Comparison of ENCODE assay signal across 10 cellular contexts in the genomic region with DNA sequence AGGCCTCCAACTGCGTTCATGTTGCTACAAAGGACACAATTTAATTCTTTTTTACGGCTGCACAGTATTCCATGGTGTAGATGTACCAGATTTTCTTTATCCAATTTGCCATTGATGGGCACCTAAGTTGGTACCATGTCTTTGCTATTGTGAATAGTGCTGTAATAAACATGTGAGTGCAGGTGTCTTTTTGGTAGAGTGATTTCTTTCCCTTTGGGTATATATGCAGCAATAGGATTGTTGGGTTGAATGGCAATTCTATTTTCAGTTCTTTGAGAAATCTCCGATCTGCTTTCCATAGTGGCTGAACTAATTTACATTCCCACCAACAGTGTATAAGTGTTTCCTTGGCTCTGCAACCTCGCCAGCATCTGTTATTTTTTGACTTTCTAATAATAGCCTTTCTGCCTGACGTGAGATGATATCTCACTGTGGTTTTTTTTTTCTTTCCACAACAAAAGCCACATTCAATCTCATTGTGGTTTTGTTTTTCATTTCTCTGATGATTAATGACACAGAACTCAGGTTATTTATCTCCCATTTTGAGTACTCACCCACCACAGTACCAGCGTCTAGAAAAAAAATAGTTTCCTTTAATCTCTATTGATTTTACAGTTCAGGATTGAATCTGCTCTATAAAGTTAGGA. TPM values are rescaled to one million over a fixed set of nuclear protein-coding genes. Genes with fewer than 3 reads are reported as not detected.
DNase-seq lines count a peak whose midpoint lies in the region; ATAC-seq, FAIRE-seq and TF ChIP-seq lines count a peak whose summit lies in the region.
"Had no signal": no experiment of that assay in that cellular context is flagged by ENCODE, and none has a peak within 500 bp of the region (broad histone marks: within the 10 kb centered on the region; RNA-seq: fewer than 3 reads in every experiment).

No MANE protein-coding gene starts in this region.

- H3K4me1 Mint-ChIP-seq in activated naive CD4-positive, alpha-beta T cell treated with anti-CD3 and anti-CD28 coated beads, Interleukin-2, amount 50 U/mL, for 24 hours: peaks cover 15% of the 10 kb centered on the region

- TF ChIP-seq CTCF in mucosa of descending colon (IDR thresholded peaks at IDR 0.05): no peak

- H3K27me3 ChIP-seq in SJCRH30: no peaks in the 10 kb centered on the region

- H3K4me3 Mint-ChIP-seq in activated naive CD4-positive, alpha-beta T cell treated with anti-CD3 and anti-CD28 coated beads, Interleukin-2, amount 50 U/mL, for 24 hours: peak overlapping the region; percentile 26

- H3K9me3 ChIP-seq in SJCRH30 (replicated peaks): no peaks in the 10 kb centered on the region
- no peaks in the 10 kb centered on the region for H3K9me3 ChIP-seq in mucosa of descending colon

- peak overlapping the region; percentile 85 for H3K27ac Mint-ChIP-seq in activated naive CD4-positive, alpha-beta T cell treated with anti-CD3 and anti-CD28 coated beads, Interleukin-2, amount 50 U/mL, for 24 hours

- peaks cover 37% of the 10 kb centered on the region for H3K4me1 ChIP-seq in SJCRH30
- H3K4me1 ChIP-seq in mucosa of descending colon (ENCODE audit: low read depth): no peaks in the 10 kb centered on the region

- no peaks in the 10 kb centered on the region for H3K27me3 Mint-ChIP-seq in activated naive CD4-positive, alpha-beta T cell treated with anti-CD3 and anti-CD28 coated beads, Interleukin-2, amount 50 U/mL, for 24 hours

- no peak for FAIRE-seq in urothelium cell line (lab: Jason Lieb, UNC)

- no peak overlapping the region for H3K4me3 ChIP-seq in SJCRH30
- no peak overlapping the region for H3K4me3 ChIP-seq in mucosa of descending colon

- H3K36me3 Mint-ChIP-seq in activated naive CD4-positive, alpha-beta T cell treated with anti-CD3 and anti-CD28 coated beads, Interleukin-2, amount 50 U/mL, for 24 hours: peaks cover 7% of the 10 kb centered on the region

- H3K36me3 ChIP-seq in SJCRH30: 0 out of 2 replicates have a peak, but pooled peaks cover 2% of the 10 kb centered on the region
- H3K36me3 ChIP-seq in mucosa of descending colon (ENCODE audit: low read depth): no peaks in the 10 kb centered on the region

- no peak for DNase-seq in activated naive CD4-positive, alpha-beta T cell (lab: John Stamatoyannopoulos, UW)
- DNase-seq in SJCRH30 (peak; percentile 21 to 50), urothelium cell line (ENCODE audit: low spot score) (peak; percentile 20), NCI-H82 (lab: John Stamatoyannopoulos, UW) (no peak), mucosa of descending colon (no peak), nucleus accumbens (lab: John Stamatoyannopoulos, UW) (no peak)
- DNase-seq: activated CD4-positive, CD25-positive, alpha-beta regulatory T cell had no signal

- peaks cover 10% of the 10 kb centered on the region for H3K9me3 Mint-ChIP-seq in activated naive CD4-positive, alpha-beta T cell treated with anti-CD3 and anti-CD28 coated beads, Interleukin-2, amount 50 U/mL, for 24 hours

- intact Hi-C loops in mucosa of descending colon (cut with DNase I, micrococcal nuclease): no loop called here

- peak; percentile 85 for ATAC-seq in HG02938 (IDR thresholded peaks at IDR 0.05; ENCODE audit: unreplicated experiment)
- ATAC-seq in mucosa of descending colon: no peak

- no peak overlapping the region for H3K27ac ChIP-seq in SJCRH30
- H3K27ac ChIP-seq: epithelial cell of prostate had no signal

RNA-seq across cellular contexts. Expression of a gene that starts 21.9 kb away (rescaled TPM):
- total RNA-seq in SJCRH30 (2014; rRNA removed; shearing (Covaris generic)): 27.6 and 33.4 TPM in 2 replicates
- total RNA-seq in mucosa of descending colon: 10 to 100 TPM; 32.5 to 39.6 (median 38.0) TPM

Comparison
In these comparisons a context has a peak if more than half of its experiments do, and no peak if none do; other contexts are left out.
1. DNase-seq: peak in SJCRH30 (2 of 2) and urothelium cell line (single experiment); none in activated naive CD4-positive, alpha-beta T cell (0 of 4), NCI-H82 (single experiment), mucosa of descending colon (0 of 3) and nucleus accumbens (0 of 56).